22 cellular contexts compared by ENCODE assay signal in genomic region chr6:180295-180694, GRCh38.
A peak's percentile ranks its signal among the peaks of the same experiment; 100 is the strongest.
DNase-seq lines count a peak whose midpoint lies in the region; ATAC-seq and TF ChIP-seq lines count a peak whose summit lies in the region.
"Had no signal": no experiment of that assay in that cellular context is flagged by ENCODE, and none has a peak within 500 bp of the region (broad histone marks: within the 10 kb centered on the region; RNA-seq: fewer than 3 reads in every experiment).

No MANE protein-coding gene starts in this region.

- TF ChIP-seq EP300 in tibial nerve (IDR thresholded peaks at IDR 0.05): no peak

- ATAC-seq in CD4-positive, CD25-positive, alpha-beta regulatory T cell (ENCODE audit: low read depth in 2 of 2): no peak
- ATAC-seq in HG02798 (IDR thresholded peaks at IDR 0.05; ENCODE audit: poor library complexity, unreplicated experiment) (no peak), GM21390 (IDR thresholded peaks at IDR 0.05; ENCODE audit: unreplicated experiment) (no peak)

- H3K4me3 ChIP-seq in CD4-positive, CD25-positive, alpha-beta regulatory T cell (ENCODE audit: low read depth, low read length): no peak overlapping the region
- H3K4me3 ChIP-seq in colonic mucosa (no peak overlapping the region), dorsolateral prefrontal cortex (no peak overlapping the region), tibial nerve (no peak overlapping the region)
- H3K4me3 ChIP-seq: left ventricle myocardium inferior, transverse colon had no signal

- H3K9ac ChIP-seq in colonic mucosa (ENCODE audit: low read depth in 2 of 2, low read length in 2 of 2): no peak overlapping the region

- H3K4me1 ChIP-seq in CD4-positive, CD25-positive, alpha-beta regulatory T cell (ENCODE audit: control insufficient read depth, insufficient read depth, low read length, poor library complexity, severe bottlenecking): peaks cover 7% of the 10 kb centered on the region
- H3K4me1 ChIP-seq in colonic mucosa: no peaks in the 10 kb centered on the region
- no peaks in the 10 kb centered on the region for H3K4me1 ChIP-seq in tibial nerve
- H3K4me1 ChIP-seq: BE2C, left ventricle myocardium inferior, transverse colon had no signal

- no peaks in the 10 kb centered on the region for H3K27me3 ChIP-seq in CD4-positive, CD25-positive, alpha-beta regulatory T cell (ENCODE audit: control insufficient read depth, insufficient read depth, low read length)
- H3K27me3 ChIP-seq in colonic mucosa (no peaks in the 10 kb centered on the region), dorsolateral prefrontal cortex (peaks cover 0 to 6% (median 0%) of the 10 kb centered on the region in 45 donors), tibial nerve (no peaks in the 10 kb centered on the region)
- H3K27me3 ChIP-seq: BE2C, transverse colon had no signal

- no peaks in the 10 kb centered on the region for H3K27me3 Mint-ChIP-seq in CD4-positive, CD25-positive, alpha-beta regulatory T cell
- no peaks in the 10 kb centered on the region for H3K27me3 Mint-ChIP-seq in T-helper 1 cell treated with Interleukin-12 subunit alpha and Interleukin-12 subunit beta and Interleukin-4 antibody, amounts not matched to agents 30 μg/mL and 1 μg/mL, for 36 hours (ENCODE audit: low read depth)

- peaks cover 0 to 3% (median 0%) of the 10 kb centered on the region in 7 donors for H3K9me3 Mint-ChIP-seq in CD4-positive, CD25-positive, alpha-beta regulatory T cell
- no peaks in the 10 kb centered on the region for H3K9me3 Mint-ChIP-seq in T-helper 1 cell treated with Interleukin-12 subunit alpha and Interleukin-12 subunit beta and Interleukin-4 antibody, amounts not matched to agents 30 μg/mL and 1 μg/mL, for 36 hours

- no peaks in the 10 kb centered on the region for H3K36me3 Mint-ChIP-seq in CD4-positive, CD25-positive, alpha-beta regulatory T cell
- no peaks in the 10 kb centered on the region for H3K36me3 Mint-ChIP-seq in T-helper 1 cell treated with Interleukin-12 subunit alpha and Interleukin-12 subunit beta and Interleukin-4 antibody, amounts not matched to agents 30 μg/mL and 1 μg/mL, for 36 hours (ENCODE audit: low read depth)
- H3K36me3 Mint-ChIP-seq: brain had no signal

- H3K27ac ChIP-seq in CD4-positive, CD25-positive, alpha-beta regulatory T cell (ENCODE audit: insufficient read depth, low read length, poor library complexity, severe bottlenecking): no peak overlapping the region
- H3K27ac ChIP-seq in colonic mucosa: no peak overlapping the region
- H3K27ac ChIP-seq in dorsolateral prefrontal cortex: no peak overlapping the region
- H3K27ac ChIP-seq in tibial nerve: no peak overlapping the region
- H3K27ac ChIP-seq: epithelial cell of prostate, HL-60, left ventricle myocardium inferior, transverse colon had no signal

- peaks cover 11 to 21% (median 15%) of the 10 kb centered on the region in 4 donors for H3K4me1 Mint-ChIP-seq in CD4-positive, CD25-positive, alpha-beta regulatory T cell
- peaks cover 22% of the 10 kb centered on the region for H3K4me1 Mint-ChIP-seq in T-helper 1 cell treated with Interleukin-12 subunit alpha and Interleukin-12 subunit beta and Interleukin-4 antibody, amounts not matched to agents 30 μg/mL and 1 μg/mL, for 36 hours (ENCODE audit: low read depth)
- H3K4me1 Mint-ChIP-seq: brain had no signal

- H3K27ac Mint-ChIP-seq in CD4-positive, CD25-positive, alpha-beta regulatory T cell: peak overlapping the region in 1 of 3 donors; percentile 64
- H3K27ac Mint-ChIP-seq in T-helper 1 cell treated with Interleukin-12 subunit alpha and Interleukin-12 subunit beta and Interleukin-4 antibody, amounts not matched to agents 30 μg/mL and 1 μg/mL, for 36 hours: no peak overlapping the region
- H3K27ac Mint-ChIP-seq: brain; dendritic cell treated with granulocyte-macrophage colony-stimulating factor and Interleukin-4, amounts not matched to agents 40 ng/mL and 50 ng/mL, for 4 days had no signal

- peak in 2 of 3 donors; percentile 14 to 42 for DNase-seq in CD4-positive, CD25-positive, alpha-beta regulatory T cell
- DNase-seq in GM10248 (ENCODE audit: extremely low spot score): peak; percentile 14
- DNase-seq in colonic mucosa: peak; percentile 5
- no peak for DNase-seq in dorsolateral prefrontal cortex
- DNase-seq in tibial nerve (ENCODE audit: low spot score in 2 of 2): no peak
- DNase-seq: activated CD4-positive, alpha-beta T cell treated with anti-CD3 and anti-CD28 coated beads for 1 hour; BE2C; DMS153; KG1; left ventricle myocardium inferior; NCI-H1436; stimulated activated CD4-positive, alpha-beta T cell treated with anti-CD3 and anti-CD28 coated beads, Interleukin-4, amount 100 ng/mL, for 24 hours; stimulated activated CD8-positive, alpha-beta memory T cell treated with anti-CD3 and anti-CD28 coated beads, Interleukin-4, amount 100 ng/mL, for 48 hours; T-helper 9 cell; transverse colon had no signal

- intact Hi-C loops in colonic mucosa (cut with DNase I) (no loop called here), dorsolateral prefrontal cortex (cut with DNase I) (no loop called here)

- peak overlapping the region in 3 of 4 donors; percentile 7 to 55 (median 16) for H3K4me3 Mint-ChIP-seq in CD4-positive, CD25-positive, alpha-beta regulatory T cell
- H3K4me3 Mint-ChIP-seq in T-helper 1 cell treated with Interleukin-12 subunit alpha and Interleukin-12 subunit beta and Interleukin-4 antibody, amounts not matched to agents 30 μg/mL and 1 μg/mL, for 36 hours: peak overlapping the region; percentile 56
- H3K4me3 Mint-ChIP-seq: brain; dendritic cell treated with granulocyte-macrophage colony-stimulating factor and Interleukin-4, amounts not matched to agents 40 ng/mL and 50 ng/mL, for 4 days had no signal

- TF ChIP-seq POLR2A in tibial nerve (IDR thresholded peaks at IDR 0.05): no peak

- 76 to 79% methylated on average over 12 of the region's 12 CpGs for WGBS in tibial nerve, 2 donors

- no peaks in the 10 kb centered on the region for H3K36me3 ChIP-seq in CD4-positive, CD25-positive, alpha-beta regulatory T cell (ENCODE audit: control insufficient read depth, insufficient read depth, low read length)
- H3K36me3 ChIP-seq in colonic mucosa: no peaks in the 10 kb centered on the region
- no peaks in the 10 kb centered on the region for H3K36me3 ChIP-seq in tibial nerve
- H3K36me3 ChIP-seq: BE2C, left ventricle myocardium inferior, transverse colon had no signal

- CTCF ChIA-PET in GM10248 (lab: Yijun Ruan, JAX): interaction anchor here (0.8 to 3.7 kb wide), 12 partner anchors 9 to 151 kb away, joined by 3 to 19 read pairs (median 6); no protein-coding TSS in a partner anchor

- no peaks in the 10 kb centered on the region for H3K9me3 ChIP-seq in CD4-positive, CD25-positive, alpha-beta regulatory T cell (ENCODE audit: control insufficient read depth in 2 of 2, low read length in 2 of 2)
- no peaks in the 10 kb centered on the region for H3K9me3 ChIP-seq in colonic mucosa
- H3K9me3 ChIP-seq in tibial nerve: no peaks in the 10 kb centered on the region
- H3K9me3 ChIP-seq: BE2C, left ventricle myocardium inferior, transverse colon had no signal

- TF ChIP-seq CTCF in GM10248 (IDR thresholded peaks at IDR 0.05; ENCODE audit: control extremely low read depth, extremely low read depth, low read depth, missing control alignments): no peak
- no peak for TF ChIP-seq CTCF in colonic mucosa (IDR thresholded peaks at IDR 0.05)
- no peak for TF ChIP-seq CTCF in dorsolateral prefrontal cortex (IDR thresholded peaks at IDR 0.05 in 54 of 56, conservative IDR thresholded peaks at IDR 0.05 in 2 of 56; ENCODE audit: low read depth in 1 of 56, partially characterized antibody in 56 of 56)
- TF ChIP-seq CTCF in tibial nerve (IDR thresholded peaks at IDR 0.05): no peak

- POLR2A ChIA-PET in GM10248 (lab: Yijun Ruan, JAX): interaction anchor here (1.9 kb wide), 1 partner anchor 212 kb away, joined by 5 read pairs; the partner anchor contains the start of gene IRF4

Comparison
In these comparisons a context has a peak if more than half of its experiments do, and no peak if none do; other contexts are left out.
1. DNase-seq: peak in CD4-positive, CD25-positive, alpha-beta regulatory T cell (2 of 3), GM10248 (single experiment) and colonic mucosa (single experiment); none in dorsolateral prefrontal cortex (0 of 10) and tibial nerve (0 of 2).